Comparison of ENCODE assay signal across 16 cellular contexts in genomic region chr12:125105600-125105999, GRCh38. TPM values are rescaled to one million over a fixed set of nuclear protein-coding genes. Genes with fewer than 3 reads are reported as not detected.
DNase-seq lines count a peak whose midpoint lies in the region; ATAC-seq and TF ChIP-seq lines count a peak whose summit lies in the region.
"Had no signal": no experiment of that assay in that cellular context is flagged by ENCODE, and none has a peak within 500 bp of the region (broad histone marks: within the 10 kb centered on the region; RNA-seq: fewer than 3 reads in every experiment).

No MANE protein-coding gene starts in this region.

- H3K36me3 ChIP-seq in BLaER1 (peaks cover 48% of the 10 kb centered on the region), HAP-1 (replicated peaks) (peaks cover 35% of the 10 kb centered on the region), endodermal cell (ENCODE audit: control insufficient read depth, insufficient read depth, low read length) (peaks cover 56% of the 10 kb centered on the region)

- H3K4me3 Mint-ChIP-seq in endodermal cell, result no peak overlapping the region
- H3K4me3 Mint-ChIP-seq: T-helper 17 cell had no signal

- no peaks in the 10 kb centered on the region for H4K20me1 ChIP-seq in BLaER1

- H3K9ac ChIP-seq in BLaER1 (peak overlapping the region; percentile 11), endodermal cell (ENCODE audit: extremely low read depth, low read length, poor library complexity, severe bottlenecking) (no peak overlapping the region)
- H3K9ac ChIP-seq: KMS-11 had no signal

- H3K36me3 Mint-ChIP-seq in endodermal cell (ENCODE audit: low read depth), result peaks cover 59% of the 10 kb centered on the region

- peak overlapping the region; percentile 53 for H3K27ac ChIP-seq in BLaER1
- H3K27ac ChIP-seq in endodermal cell (ENCODE audit: low read depth, low read length), result peak overlapping the region; percentile 73
- H3K27ac ChIP-seq: HL-60, KMS-11, Peyer's patch had no signal

- H3K9me3 ChIP-seq in BLaER1 (no peaks in the 10 kb centered on the region), HAP-1 (no peaks in the 10 kb centered on the region), endodermal cell (ENCODE audit: control insufficient read depth, low read length) (no peaks in the 10 kb centered on the region)
- H3K9me3 ChIP-seq: Peyer's patch had no signal

- TF ChIP-seq CTCF in endodermal cell (conservative IDR thresholded peaks at IDR 0.05), result no peak

- in situ Hi-C loops in HAP-1 (cut with MboI; ENCODE audit: low sequenced_read_pairs), result no loop called here

- peaks cover 61% of the 10 kb centered on the region for H3K4me1 ChIP-seq in BLaER1
- H3K4me1 ChIP-seq in HAP-1, result peaks cover 14% of the 10 kb centered on the region
- peaks cover 32% of the 10 kb centered on the region for H3K4me1 ChIP-seq in endodermal cell (ENCODE audit: control insufficient read depth, insufficient read depth, low read length)
- H3K4me1 ChIP-seq: Peyer's patch had no signal

- H3K4me3 ChIP-seq in BLaER1, result peak overlapping the region; percentile 8; the same call in 1 of the 2 replicates
- H3K4me3 ChIP-seq in HAP-1, result no peak overlapping the region
- peak overlapping the region; percentile 45 for H3K4me3 ChIP-seq in endodermal cell (ENCODE audit: low read length)
- H3K4me3 ChIP-seq: Peyer's patch had no signal

- DNase-seq in HAP-1 (ENCODE audit: low spot score in 2 of 2) (peak; percentile 65 to 88), NCI-H2227 treated with DMSO at 0.1 percent for 48 hours (lab: John Stamatoyannopoulos, UW) (peak; percentile 97), endodermal cell (peak; percentile 69), activated gamma-delta T cell (lab: John Stamatoyannopoulos, UW) (no peak), head of caudate nucleus (no peak)
- DNase-seq in stimulated activated naive CD8-positive, alpha-beta T cell treated with anti-CD3 and anti-CD28 coated beads, Interleukin-15, Interleukin-2, amounts not matched to agents 100 U/mL and 50 U/mL, for 24 hours, result no peak
- DNase-seq: C1 segment of cervical spinal cord; DMS79; NCI-H1694 treated with DMSO at 0.1 percent for 48 hours; NCI-H524 treated with DMSO at 0.1 percent for 48 hours; NK-92 treated with Interleukin-12 subunit alpha and Interleukin-12 subunit beta, amount 100 ng/mL, for 24 hours; Peyer's patch; T-helper 17 cell had no signal

- H3K4me2 ChIP-seq in BLaER1, result peak overlapping the region; percentile 78
- H3K4me2 ChIP-seq: KMS-11 had no signal

- no peaks in the 10 kb centered on the region for H3K9me3 Mint-ChIP-seq in endodermal cell

- WGBS in endodermal cell (ENCODE audit: insufficient coverage in 1 of 2, insufficient read length in 1 of 2), 2 experiments, result 32 to 47% methylated on average over 3 to 6 of the region's 6 CpGs

- peak overlapping the region; percentile 69 for H3K27ac Mint-ChIP-seq in endodermal cell
- H3K27ac Mint-ChIP-seq: T-helper 17 cell had no signal

- ATAC-seq in stimulated activated naive CD8-positive, alpha-beta T cell treated with anti-CD3 and anti-CD28 coated beads, Interleukin-15, Interleukin-2, amounts not matched to agents 100 U/mL and 50 U/mL, for 24 hours, result no peak
- ATAC-seq: T-helper 17 cell had no signal

- H3K27me3 ChIP-seq in BLaER1 (no peaks in the 10 kb centered on the region), HAP-1 (ENCODE audit: low read depth) (no peaks in the 10 kb centered on the region), endodermal cell (ENCODE audit: control insufficient read depth, insufficient read depth, low read length, poor library complexity, severe bottlenecking) (no peaks in the 10 kb centered on the region)
- H3K27me3 ChIP-seq: Peyer's patch had no signal

- intact Hi-C loops in head of caudate nucleus (cut with DNase I), result no loop called here

- H3K27me3 Mint-ChIP-seq in endodermal cell (ENCODE audit: insufficient read depth), result no peaks in the 10 kb centered on the region
- H3K27me3 Mint-ChIP-seq: T-helper 17 cell had no signal

- peaks cover 41% of the 10 kb centered on the region for H3K4me1 Mint-ChIP-seq in endodermal cell

RNA-seq across cellular contexts. Expression of gene AACS, which starts 40.4 kb away (rescaled TPM):
- 10 to 100 TPM; 55.4 to 71.9 TPM for total RNA-seq in endodermal cell
- polyA plus RNA-seq in endodermal cell (2013, experiment 1 of 2), result 27.8 TPM
- 25.3 TPM for polyA plus RNA-seq in endodermal cell (2013, experiment 2 of 2)

Comparison
In these comparisons a context has a peak if more than half of its experiments do, and no peak if none do; other contexts are left out.
1. DNase-seq: peak in HAP-1 (2 of 2), NCI-H2227 treated with DMSO at 0.1 percent for 48 hours (single experiment) and endodermal cell (single experiment); none in stimulated activated naive CD8-positive, alpha-beta T cell treated with anti-CD3 and anti-CD28 coated beads, Interleukin-15, Interleukin-2, amounts not matched to agents 100 U/mL and 50 U/mL, for 24 hours (single experiment), activated gamma-delta T cell (single experiment) and head of caudate nucleus (0 of 42).